In genomic region chr7:22566176-22566575, GRCh38 we compare ENCODE assay signal across 2 cellular contexts.
TF ChIP-seq lines count a peak whose summit lies in the region.

No MANE protein-coding gene starts in this region.

TF ChIP-seq in endothelial cell of umbilical vein, 7 proteins besides CTCF, POLR2A, EP300 and RAD21 (continued from another document):
- TF ChIP-seq MAX (IDR thresholded peaks at IDR 0.05; ENCODE audit: insufficient read depth, insufficient read length) = no peak
- TF ChIP-seq POLR2AphosphoS5 (IDR thresholded peaks at IDR 0.05; ENCODE audit: insufficient read depth, low read depth, low read length) = no peak
- TF ChIP-seq JUN (IDR thresholded peaks at IDR 0.05; ENCODE audit: borderline replicate concordance, insufficient read depth, insufficient read length, low read depth) = no peak
TF ChIP-seq in endothelial cell of umbilical vein: peak in this region for 0.

TF ChIP-seq in HEK293T, 16 proteins besides CTCF, POLR2A, EP300 and RAD21 (continued from another document):
- no peak for TF ChIP-seq ARNT (IDR thresholded peaks at IDR 0.05)
- no peak for TF ChIP-seq LEF1 (IDR thresholded peaks at IDR 0.05; ENCODE audit: borderline replicate concordance)
- TF ChIP-seq ZNF384 (IDR thresholded peaks at IDR 0.05) = no peak
- no peak for TF ChIP-seq SP1 (IDR thresholded peaks at IDR 0.05)
- no peak for TF ChIP-seq L3MBTL2 (conservative IDR thresholded peaks at IDR 0.05)
- TF ChIP-seq FOXM1 (IDR thresholded peaks at IDR 0.05; ENCODE audit: borderline replicate concordance) = no peak
TF ChIP-seq in HEK293T: peak in this region for 0.
